In the genomic region with DNA sequence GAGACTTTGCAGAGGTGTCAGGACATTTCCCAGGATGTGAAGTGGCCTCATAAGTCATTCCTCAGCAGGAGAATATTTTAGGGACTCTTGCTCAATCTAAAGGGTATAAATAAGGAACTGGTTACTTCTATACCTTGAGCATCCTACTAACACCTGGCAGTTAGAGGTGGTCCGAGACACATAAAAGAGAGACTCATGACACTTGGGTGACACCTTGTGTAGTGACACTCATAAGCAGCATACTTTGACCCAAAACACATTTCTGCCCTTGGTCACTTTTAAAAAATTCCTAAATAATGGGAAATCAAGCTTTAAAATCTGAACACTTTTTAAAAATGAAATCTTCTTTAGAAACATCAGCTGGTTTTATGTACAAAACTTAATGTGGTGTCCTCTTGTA, we compare ENCODE assay signal across 1 cellular context.
TF ChIP-seq lines count a peak whose summit lies in the region.

No MANE protein-coding gene starts in this region.

TF ChIP-seq in GM23338, 12 proteins besides CTCF, POLR2A, EP300 and RAD21 (continued from another document):
- TF ChIP-seq, protein P1, sequence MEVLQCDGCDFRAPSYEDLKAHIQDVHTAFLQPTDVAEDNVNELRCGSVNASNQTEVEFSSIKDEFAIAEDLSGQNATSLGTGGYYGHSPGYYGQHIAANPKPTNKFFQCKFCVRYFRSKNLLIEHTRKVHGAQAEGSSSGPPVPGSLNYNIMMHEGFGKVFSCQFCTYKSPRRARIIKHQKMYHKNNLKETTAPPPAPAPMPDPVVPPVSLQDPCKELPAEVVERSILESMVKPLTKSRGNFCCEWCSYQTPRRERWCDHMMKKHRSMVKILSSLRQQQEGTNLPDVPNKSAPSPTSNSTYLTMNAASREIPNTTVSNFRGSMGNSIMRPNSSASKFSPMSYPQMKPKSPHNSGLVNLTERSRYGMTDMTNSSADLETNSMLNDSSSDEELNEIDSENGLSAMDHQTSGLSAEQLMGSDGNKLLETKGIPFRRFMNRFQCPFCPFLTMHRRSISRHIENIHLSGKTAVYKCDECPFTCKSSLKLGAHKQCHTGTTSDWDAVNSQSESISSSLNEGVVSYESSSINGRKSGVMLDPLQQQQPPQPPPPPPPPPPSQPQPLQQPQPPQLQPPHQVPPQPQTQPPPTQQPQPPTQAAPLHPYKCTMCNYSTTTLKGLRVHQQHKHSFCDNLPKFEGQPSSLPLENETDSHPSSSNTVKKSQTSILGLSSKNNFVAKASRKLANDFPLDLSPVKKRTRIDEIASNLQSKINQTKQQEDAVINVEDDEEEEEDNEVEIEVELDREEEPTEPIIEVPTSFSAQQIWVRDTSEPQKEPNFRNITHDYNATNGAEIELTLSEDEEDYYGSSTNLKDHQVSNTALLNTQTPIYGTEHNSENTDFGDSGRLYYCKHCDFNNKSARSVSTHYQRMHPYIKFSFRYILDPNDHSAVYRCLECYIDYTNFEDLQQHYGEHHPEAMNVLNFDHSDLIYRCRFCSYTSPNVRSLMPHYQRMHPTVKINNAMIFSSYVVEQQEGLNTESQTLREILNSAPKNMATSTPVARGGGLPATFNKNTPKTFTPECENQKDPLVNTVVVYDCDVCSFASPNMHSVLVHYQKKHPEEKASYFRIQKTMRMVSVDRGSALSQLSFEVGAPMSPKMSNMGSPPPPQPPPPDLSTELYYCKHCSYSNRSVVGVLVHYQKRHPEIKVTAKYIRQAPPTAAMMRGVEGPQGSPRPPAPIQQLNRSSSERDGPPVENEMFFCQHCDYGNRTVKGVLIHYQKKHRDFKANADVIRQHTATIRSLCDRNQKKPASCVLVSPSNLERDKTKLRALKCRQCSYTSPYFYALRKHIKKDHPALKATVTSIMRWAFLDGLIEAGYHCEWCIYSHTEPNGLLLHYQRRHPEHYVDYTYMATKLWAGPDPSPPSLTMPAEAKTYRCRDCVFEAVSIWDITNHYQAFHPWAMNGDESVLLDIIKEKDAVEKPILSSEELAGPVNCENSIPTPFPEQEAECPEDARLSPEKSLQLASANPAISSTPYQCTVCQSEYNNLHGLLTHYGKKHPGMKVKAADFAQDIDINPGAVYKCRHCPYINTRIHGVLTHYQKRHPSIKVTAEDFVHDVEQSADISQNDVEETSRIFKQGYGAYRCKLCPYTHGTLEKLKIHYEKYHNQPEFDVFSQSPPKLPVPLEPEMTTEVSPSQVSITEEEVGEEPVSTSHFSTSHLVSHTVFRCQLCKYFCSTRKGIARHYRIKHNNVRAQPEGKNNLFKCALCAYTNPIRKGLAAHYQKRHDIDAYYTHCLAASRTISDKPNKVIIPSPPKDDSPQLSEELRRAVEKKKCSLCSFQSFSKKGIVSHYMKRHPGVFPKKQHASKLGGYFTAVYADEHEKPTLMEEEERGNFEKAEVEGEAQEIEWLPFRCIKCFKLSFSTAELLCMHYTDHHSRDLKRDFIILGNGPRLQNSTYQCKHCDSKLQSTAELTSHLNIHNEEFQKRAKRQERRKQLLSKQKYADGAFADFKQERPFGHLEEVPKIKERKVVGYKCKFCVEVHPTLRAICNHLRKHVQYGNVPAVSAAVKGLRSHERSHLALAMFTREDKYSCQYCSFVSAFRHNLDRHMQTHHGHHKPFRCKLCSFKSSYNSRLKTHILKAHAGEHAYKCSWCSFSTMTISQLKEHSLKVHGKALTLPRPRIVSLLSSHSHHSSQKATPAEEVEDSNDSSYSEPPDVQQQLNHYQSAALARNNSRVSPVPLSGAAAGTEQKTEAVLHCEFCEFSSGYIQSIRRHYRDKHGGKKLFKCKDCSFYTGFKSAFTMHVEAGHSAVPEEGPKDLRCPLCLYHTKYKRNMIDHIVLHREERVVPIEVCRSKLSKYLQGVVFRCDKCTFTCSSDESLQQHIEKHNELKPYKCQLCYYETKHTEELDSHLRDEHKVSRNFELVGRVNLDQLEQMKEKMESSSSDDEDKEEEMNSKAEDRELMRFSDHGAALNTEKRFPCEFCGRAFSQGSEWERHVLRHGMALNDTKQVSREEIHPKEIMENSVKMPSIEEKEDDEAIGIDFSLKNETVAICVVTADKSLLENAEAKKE (CRISPR knock-in tag; IDR thresholded peaks at IDR 0.05) = no peak
- TF ChIP-seq JUNB (IDR thresholded peaks at IDR 0.05; ENCODE audit: unreplicated experiment) (no peak), EZH2 (IDR thresholded peaks at IDR 0.05; ENCODE audit: low read depth, unreplicated experiment) (no peak), NANOG (IDR thresholded peaks at IDR 0.05; ENCODE audit: borderline replicate concordance) (no peak), EZH2phosphoT487 (IDR thresholded peaks at IDR 0.05; ENCODE audit: unreplicated experiment) (no peak), ZNF114 (CRISPR knock-in tag; IDR thresholded peaks at IDR 0.05) (no peak), STAT1 (IDR thresholded peaks at IDR 0.05; ENCODE audit: unreplicated experiment) (no peak)
- TF ChIP-seq, protein P2, sequence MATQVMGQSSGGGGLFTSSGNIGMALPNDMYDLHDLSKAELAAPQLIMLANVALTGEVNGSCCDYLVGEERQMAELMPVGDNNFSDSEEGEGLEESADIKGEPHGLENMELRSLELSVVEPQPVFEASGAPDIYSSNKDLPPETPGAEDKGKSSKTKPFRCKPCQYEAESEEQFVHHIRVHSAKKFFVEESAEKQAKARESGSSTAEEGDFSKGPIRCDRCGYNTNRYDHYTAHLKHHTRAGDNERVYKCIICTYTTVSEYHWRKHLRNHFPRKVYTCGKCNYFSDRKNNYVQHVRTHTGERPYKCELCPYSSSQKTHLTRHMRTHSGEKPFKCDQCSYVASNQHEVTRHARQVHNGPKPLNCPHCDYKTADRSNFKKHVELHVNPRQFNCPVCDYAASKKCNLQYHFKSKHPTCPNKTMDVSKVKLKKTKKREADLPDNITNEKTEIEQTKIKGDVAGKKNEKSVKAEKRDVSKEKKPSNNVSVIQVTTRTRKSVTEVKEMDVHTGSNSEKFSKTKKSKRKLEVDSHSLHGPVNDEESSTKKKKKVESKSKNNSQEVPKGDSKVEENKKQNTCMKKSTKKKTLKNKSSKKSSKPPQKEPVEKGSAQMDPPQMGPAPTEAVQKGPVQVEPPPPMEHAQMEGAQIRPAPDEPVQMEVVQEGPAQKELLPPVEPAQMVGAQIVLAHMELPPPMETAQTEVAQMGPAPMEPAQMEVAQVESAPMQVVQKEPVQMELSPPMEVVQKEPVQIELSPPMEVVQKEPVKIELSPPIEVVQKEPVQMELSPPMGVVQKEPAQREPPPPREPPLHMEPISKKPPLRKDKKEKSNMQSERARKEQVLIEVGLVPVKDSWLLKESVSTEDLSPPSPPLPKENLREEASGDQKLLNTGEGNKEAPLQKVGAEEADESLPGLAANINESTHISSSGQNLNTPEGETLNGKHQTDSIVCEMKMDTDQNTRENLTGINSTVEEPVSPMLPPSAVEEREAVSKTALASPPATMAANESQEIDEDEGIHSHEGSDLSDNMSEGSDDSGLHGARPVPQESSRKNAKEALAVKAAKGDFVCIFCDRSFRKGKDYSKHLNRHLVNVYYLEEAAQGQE (IDR thresholded peaks at IDR 0.05; ENCODE audit: unreplicated experiment) = no peak
